28 cellular contexts compared by ENCODE assay signal in genomic region chr2:237913193-237913917, GRCh38. TPM values are rescaled to one million over a fixed set of nuclear protein-coding genes. Genes with fewer than 3 reads are reported as not detected.
DNase-seq lines count a peak whose midpoint lies in the region; ATAC-seq, FAIRE-seq and TF ChIP-seq lines count a peak whose summit lies in the region.
"Had no signal": no experiment of that assay in that cellular context is flagged by ENCODE, and none has a peak within 500 bp of the region (broad histone marks: within the 10 kb centered on the region; RNA-seq: fewer than 3 reads in every experiment).

No MANE protein-coding gene starts in this region.

- FAIRE-seq in K562 (lab: Jason Lieb, UNC), result no peak
- FAIRE-seq: GM12891 had no signal

- BruUV-seq in K562 (replicated peaks; lab: Mats Ljungman, UMichigan), result no TSS peak

- H3K79me2 ChIP-seq in K562 (ENCODE audit: control insufficient read depth, insufficient read depth, low read length), result no peaks in the 10 kb centered on the region

- H3K4me3 ChIP-seq in K562 (no peak overlapping the region), sigmoid colon (no peak overlapping the region), esophagus muscularis mucosa (no peak overlapping the region)
- H3K4me3 ChIP-seq: PC-9 had no signal

- TF ChIP-seq CTCF in K562 (IDR thresholded peaks at IDR 0.05 in 2 of 3, conservative IDR thresholded peaks at IDR 0.05 in 1 of 3; ENCODE audit: insufficient read depth in 2 of 3, low read depth in 1 of 3, low read length in 3 of 3), result no peak
- TF ChIP-seq CTCF in sigmoid colon (IDR thresholded peaks at IDR 0.05), result no peak
- TF ChIP-seq CTCF in esophagus muscularis mucosa (IDR thresholded peaks at IDR 0.05), result no peak

- H2AFZ ChIP-seq in K562 (ENCODE audit: low read depth, low read length), result no peak overlapping the region
- H2AFZ ChIP-seq: PC-9 had no signal

- H3K9me3 ChIP-seq in K562 (replicated peaks; ENCODE audit: control insufficient read depth, insufficient read depth, low read depth, low read length) (peaks cover 4% of the 10 kb centered on the region; the same call in 1 of the 2 replicates), sigmoid colon (no peaks in the 10 kb centered on the region), esophagus muscularis mucosa (no peaks in the 10 kb centered on the region)
- H3K9me3 ChIP-seq: BE2C had no signal

- intact Hi-C loops in K562 (cut with micrococcal nuclease), result no loop called here
- intact Hi-C loops in sigmoid colon (cut with DNase I), result no loop called here
- intact Hi-C loops in esophagus muscularis mucosa (cut with DNase I), result no loop called here

- H3K9ac ChIP-seq in K562 (ENCODE audit: insufficient read depth in 1 of 2, low read depth in 2 of 2, low read length in 2 of 2), result no peak overlapping the region

- no peak for TF ChIP-seq EP300 in K562 (IDR thresholded peaks at IDR 0.05; ENCODE audit: low read length)
- no peak for TF ChIP-seq EP300 in sigmoid colon (IDR thresholded peaks at IDR 0.05)
- TF ChIP-seq EP300 in esophagus muscularis mucosa (IDR thresholded peaks at IDR 0.05), result no peak

- TF ChIP-seq POLR2A in K562 (conservative IDR thresholded peaks at IDR 0.05) (no peak), sigmoid colon (IDR thresholded peaks at IDR 0.05) (no peak), esophagus muscularis mucosa (IDR thresholded peaks at IDR 0.05; ENCODE audit: low read depth) (no peak)

- no peak for TF ChIP-seq RAD21 in K562 (CRISPR knock-in tag; conservative IDR thresholded peaks at IDR 0.05 in 1 of 2, IDR thresholded peaks at IDR 0.05 in 1 of 2)

- H3K36me3 ChIP-seq in K562 (ENCODE audit: control insufficient read depth, insufficient read depth, low read length) (no peaks in the 10 kb centered on the region; the same call in 2 of the 3 replicates), sigmoid colon (peaks cover 0 to 41% (median 5%) of the 10 kb centered on the region in 4 donors), esophagus muscularis mucosa (peaks cover 0 to 23% (median 6%) of the 10 kb centered on the region in 4 donors)
- H3K36me3 ChIP-seq: BE2C had no signal

- CTCF ChIA-PET in K562 (lab: Yijun Ruan, JAX; ENCODE audit: low intra/inter-chr PET ratio), result no interaction called here

- no peak for ATAC-seq in K562

- no peaks in the 10 kb centered on the region for H4K20me1 ChIP-seq in K562 (replicated peaks; ENCODE audit: control insufficient read depth, insufficient read depth, low read length)

- H3K4me2 ChIP-seq in K562 (ENCODE audit: insufficient read depth, low read length), result no peak overlapping the region
- H3K4me2 ChIP-seq: PC-9 had no signal

- H3K27me3 ChIP-seq in K562 (ENCODE audit: control insufficient read depth in 2 of 2, insufficient read depth in 2 of 2, low read length in 2 of 2) (no peaks in the 10 kb centered on the region), sigmoid colon (no peaks in the 10 kb centered on the region), esophagus muscularis mucosa (no peaks in the 10 kb centered on the region)
- H3K27me3 ChIP-seq: BE2C had no signal

- peak; percentile 57 for DNase-seq in activated effector memory CD4-positive, alpha-beta T cell treated with anti-CD3 and anti-CD28 coated beads, Interleukin-2, amount 50 U/mL, for 16 hours
- no peak for DNase-seq in activated effector memory CD4-positive, alpha-beta T cell treated with Interleukin-2 at 50 U/mL for 16 hours
- no peak for DNase-seq in K562 (ENCODE audit: extremely low read depth in 1 of 4, low spot score in 3 of 4)
- peak; percentile 48 for DNase-seq in sigmoid colon
- peak; percentile 33 for DNase-seq in ureter (ENCODE audit: low spot score)
- no peak for DNase-seq in stimulated activated CD8-positive, alpha-beta memory T cell treated with anti-CD3 and anti-CD28 coated beads, Interleukin-4, amount 100 ng/mL, for 48 hours
- no peak for DNase-seq in NCI-H1436 treated with DMSO at 0.1 percent for 48 hours (lab: John Stamatoyannopoulos, UW)
- no peak for DNase-seq in esophagus muscularis mucosa (ENCODE audit: extremely low spot score)
- DNase-seq: 8988T; ACHN; BE2C; Calu3; DMS79 treated with DMSO at 0.1 percent for 48 hours; GF-D8; H7; KBM-7; MV-4-11; NCI-H1105; NCI-H146; NCI-H1930; NCI-H446 treated with DMSO at 0.1 percent for 48 hours; NCI-H526; NCI-H82; NK-92 treated with Interleukin-12 subunit alpha and Interleukin-12 subunit beta, amount 100 ng/mL, for 24 hours; PC-9; Right ventricle myocardium superior had no signal

- in situ Hi-C loops in K562 (cut with MboI), result no loop called here

- WGBS in K562 (ENCODE audit: insufficient coverage, low coverage, missing lambda C conversion rate), result 18% methylated on average over 13 of the region's 26 CpGs
- WGBS in sigmoid colon, 2 donors, result 88 to 94% methylated on average over 26 of the region's 26 CpGs
- WGBS in esophagus muscularis mucosa, result 86% methylated on average over 16 of the region's 26 CpGs

- H3K27ac ChIP-seq in K562 (ENCODE audit: extremely low read depth, low read depth, low read length) (no peak overlapping the region), sigmoid colon (no peak overlapping the region), esophagus muscularis mucosa (replicated peaks in 1 of 4) (peak overlapping the region in 1 of 4 donors; percentile 13)
- H3K27ac ChIP-seq: PC-9 had no signal

- H3K9me1 ChIP-seq in K562 (ENCODE audit: control insufficient read depth, insufficient read depth, low read length), result no peaks in the 10 kb centered on the region

- POLR2A ChIA-PET in K562 (lab: Yijun Ruan, JAX), result interaction anchor here (0.5 to 1.5 kb wide), 2 partner anchors 15 to 147 kb away, joined by 3 to 5 read pairs; partner anchors contain the start of gene SCLY

- peaks cover 0 to 16% of the 10 kb centered on the region in 2 experiments; a peak in 2 of 5 replicates for H3K4me1 ChIP-seq in K562 (replicated peaks in 1 of 2; ENCODE audit: control insufficient read depth in 2 of 2, insufficient read depth in 2 of 2, low read length in 2 of 2)
- H3K4me1 ChIP-seq in sigmoid colon, result peaks cover 0 to 7% (median 0%) of the 10 kb centered on the region in 4 donors
- H3K4me1 ChIP-seq in esophagus muscularis mucosa, result peaks cover 0 to 5% (median 0%) of the 10 kb centered on the region in 4 donors

TF ChIP-seq in K562, 482 proteins besides CTCF, POLR2A, EP300 and RAD21:
- TF ChIP-seq PHB2 (IDR thresholded peaks at IDR 0.05; ENCODE audit: low read depth) (no peak), RBM25 (IDR thresholded peaks at IDR 0.05; ENCODE audit: low read depth, low read length, severe bottlenecking) (peak; percentile 39)
TF ChIP-seq in K562: peak in this region for 1.

RNA-seq across cellular contexts. Expression of gene UBE2F, which starts 53.5 kb away (rescaled TPM):
- total RNA-seq in K562 (2011; cell fraction: chromatin; rRNA removed; ENCODE audit: low replicate concordance), result 51.8 and 53.3 TPM in 2 replicates
- 34.2 and 44.7 TPM in 2 replicates for total RNA-seq in K562 (2011; cell fraction: nucleolus; rRNA removed)
- total RNA-seq in K562 (2011; cell fraction: nucleoplasm; rRNA removed), result 38.6 and 66.0 TPM in 2 replicates
- total RNA-seq in K562 (2014; rRNA removed) (44.3 and 54.0 TPM in 2 replicates), K562 (2014; rRNA removed; fragmentation: Illumina TruSeq; extraction: Trizol) (56.4 and 59.4 TPM in 2 replicates), K562 (2015; rRNA removed; fragmentation: Illumina TruSeq; extraction: Trizol) (42.8 and 50.7 TPM in 2 replicates), K562 (2021) (53.0 and 57.9 TPM in 2 replicates), sigmoid colon (10 to 100 TPM; 50.7 to 81.5 (median 66.4) TPM), ureter (44.4 TPM), esophagus muscularis mucosa (100 to 1,000 TPM in 1 of 4 donors, 10 to 100 TPM in 3; 59.0 to 111 (median 78.5) TPM)
- polyA plus RNA-seq in K562 (2011; rRNA removed) (68.5 and 87.1 TPM in 2 replicates), K562 (2014; fragmentation: Illumina TruSeq; extraction: Trizol) (82.6 and 88.1 TPM in 2 replicates), K562 (2014; fragmentation: Nextera tagmentation; extraction: Ambion mirVana) (10 to 100 TPM; 18.1 to 24.9 TPM), K562 (2014; rRNA removed) (52.9 and 62.2 TPM in 2 replicates), sigmoid colon (100 to 1,000 TPM in 1 of 3 donors, 10 to 100 TPM in 2; 51.9 to 115 (median 73.3) TPM)
- polyA plus RNA-seq in K562 (2011; cell fraction: cytosol; rRNA removed), result 52.0 and 70.8 TPM in 2 replicates
- 21.9 and 30.1 TPM in 2 replicates for polyA plus RNA-seq in K562 (2011; cell fraction: nucleus; rRNA removed)
- 55.3 and 72.7 TPM in 2 replicates for polyA plus RNA-seq in K562 (2012)
- 36.2 and 36.5 TPM in 2 replicates for polyA minus RNA-seq in K562 (2011; rRNA and poly(A)+ RNA removed)
- polyA minus RNA-seq in K562 (2011; cell fraction: cytosol; rRNA and poly(A)+ RNA removed), result 22.9 and 26.1 TPM in 2 replicates
- polyA minus RNA-seq in K562 (2011; cell fraction: nucleus; rRNA and poly(A)+ RNA removed), result 21.5 and 27.3 TPM in 2 replicates

RNA-seq across cellular contexts. Expression of gene RAMP1, which starts 53.9 kb away (rescaled TPM):
- not detected in 2 replicates for total RNA-seq in K562 (2011; cell fraction: chromatin; rRNA removed; ENCODE audit: low replicate concordance)
- 0.79 and 2.5 TPM in 2 replicates for total RNA-seq in K562 (2011; cell fraction: nucleolus; rRNA removed)
- 0.51 and 0.76 TPM in 2 replicates for total RNA-seq in K562 (2011; cell fraction: nucleoplasm; rRNA removed)
- total RNA-seq in K562 (2014; rRNA removed) (0.77 TPM in 1 of 2 replicates, not detected in the other), K562 (2014; rRNA removed; fragmentation: Illumina TruSeq; extraction: Trizol) (not detected in 2 replicates), K562 (2015; rRNA removed; fragmentation: Illumina TruSeq; extraction: Trizol) (not detected in 2 replicates), K562 (2021) (0.29 TPM in 1 of 2 replicates, not detected in the other), sigmoid colon (100 to 1,000 TPM; 324 to 788 (median 447) TPM), ureter (49.0 TPM), esophagus muscularis mucosa (100 to 1,000 TPM; 172 to 287 (median 231) TPM)
- polyA plus RNA-seq in K562 (2011; rRNA removed) (0.28 and 0.72 TPM in 2 replicates), K562 (2014; fragmentation: Illumina TruSeq; extraction: Trizol) (not detected in 2 replicates), K562 (2014; fragmentation: Nextera tagmentation; extraction: Ambion mirVana) (not detected), K562 (2014; rRNA removed) (not detected in 2 replicates), sigmoid colon (10 to 100 TPM in 2 of 3 donors, not detected in 1; 13.2 to 50.1 TPM)
- polyA plus RNA-seq in K562 (2011; cell fraction: cytosol; rRNA removed), result 0.37 and 3.7 TPM in 2 replicates
- 0.13 and 0.37 TPM in 2 replicates for polyA plus RNA-seq in K562 (2011; cell fraction: nucleus; rRNA removed)
- 0.29 and 0.36 TPM in 2 replicates for polyA plus RNA-seq in K562 (2012)
- polyA minus RNA-seq in K562 (2011; rRNA and poly(A)+ RNA removed), result not detected in 2 replicates
- polyA minus RNA-seq in K562 (2011; cell fraction: cytosol; rRNA and poly(A)+ RNA removed), result not detected in 2 replicates
- polyA minus RNA-seq in K562 (2011; cell fraction: nucleus; rRNA and poly(A)+ RNA removed), result not detected in 2 replicates
- total RNA-seq: HT1080 had no signal

Comparison
In these comparisons a context has a peak if more than half of its experiments do, and no peak if none do; other contexts are left out.
1. DNase-seq: peak in activated effector memory CD4-positive, alpha-beta T cell treated with anti-CD3 and anti-CD28 coated beads, Interleukin-2, amount 50 U/mL, for 16 hours (single experiment), sigmoid colon (single experiment) and ureter (single experiment); none in activated effector memory CD4-positive, alpha-beta T cell treated with Interleukin-2 at 50 U/mL for 16 hours (single experiment), K562 (0 of 4), stimulated activated CD8-positive, alpha-beta memory T cell treated with anti-CD3 and anti-CD28 coated beads, Interleukin-4, amount 100 ng/mL, for 48 hours (single experiment), NCI-H1436 treated with DMSO at 0.1 percent for 48 hours (single experiment) and esophagus muscularis mucosa (single experiment).
2. RNA of gene RAMP1, which starts 53.9 kb away (total RNA-seq): 324 to 788 TPM in sigmoid colon, 172 to 287 TPM in esophagus muscularis mucosa and 49.0 TPM in ureter (single experiment); 0.29 to 2.5 TPM in K562; every median in the first group is over 10 times any median in the second.